In the genomic region with DNA sequence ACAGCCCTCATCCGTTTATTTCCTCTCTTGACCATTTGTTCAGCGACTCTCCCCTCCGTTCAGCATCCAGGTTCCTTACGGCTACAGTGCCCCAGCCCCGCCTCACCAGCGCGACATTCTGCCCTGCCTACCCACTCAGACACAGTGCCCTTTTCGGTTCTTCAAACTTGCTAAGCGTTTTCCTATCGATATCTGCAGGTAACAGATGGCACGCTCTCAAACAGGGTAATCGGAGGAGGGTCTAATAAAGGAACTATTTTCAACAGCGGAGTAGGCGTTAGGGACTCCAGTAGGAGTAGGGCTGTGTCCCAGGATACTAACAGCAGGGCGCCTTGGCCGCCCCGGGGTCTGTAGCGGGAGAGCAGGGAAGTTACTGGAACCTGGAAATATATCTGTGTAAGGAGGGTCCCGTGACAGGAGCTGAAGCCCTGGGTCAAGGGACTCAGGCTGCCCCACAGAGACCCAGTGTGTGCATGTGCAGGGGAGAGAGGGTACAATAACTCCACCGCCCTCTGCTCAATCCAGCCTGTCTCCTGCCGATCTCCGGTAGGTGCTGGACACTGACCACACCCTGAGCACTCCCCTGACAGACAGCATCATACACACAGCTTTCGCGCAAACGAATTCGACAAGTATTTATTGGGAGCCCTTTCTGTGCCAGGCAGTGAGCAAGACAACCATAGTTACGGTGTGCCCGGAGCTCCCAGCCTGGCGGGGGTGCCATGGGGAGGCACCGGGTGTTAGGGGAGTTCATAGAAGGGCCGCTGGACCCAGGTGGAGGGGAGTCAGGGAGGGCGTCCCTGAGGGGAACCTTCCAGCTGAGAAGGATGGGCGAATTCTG, we compare ENCODE assay signal across 9 cellular contexts. TPM values are rescaled to one million over a fixed set of nuclear protein-coding genes. Genes with fewer than 3 reads are reported as not detected.
DNase-seq lines count a peak whose midpoint lies in the region; ATAC-seq and TF ChIP-seq lines count a peak whose summit lies in the region.
"Had no signal": no experiment of that assay in that cellular context is flagged by ENCODE, and none has a peak within 500 bp of the region (broad histone marks: within the 10 kb centered on the region; RNA-seq: fewer than 3 reads in every experiment).

No MANE protein-coding gene starts in this region.

- peaks cover 4% of the 10 kb centered on the region for H3K36me3 Mint-ChIP-seq in activated T-helper 2 cell treated with anti-CD3 and anti-CD28 coated beads, Interferon-gamma antibody, Interleukin-2, Interleukin-4, amounts not matched to agents 10 μg/mL and 5 μg/mL and 100 μg/mL, durations not matched to agents 14 hours and 24 hours and 36 hours (ENCODE audit: low read depth)

- H3K4me1 Mint-ChIP-seq in activated T-helper 2 cell treated with anti-CD3 and anti-CD28 coated beads, Interferon-gamma antibody, Interleukin-2, Interleukin-4, amounts not matched to agents 10 μg/mL and 5 μg/mL and 100 μg/mL, durations not matched to agents 14 hours and 24 hours and 36 hours (ENCODE audit: low read depth) = peaks cover 10% of the 10 kb centered on the region

- H3K27me3 ChIP-seq in left ventricle myocardium inferior (ENCODE audit: low read depth) = peaks cover 56% of the 10 kb centered on the region
- peaks cover 11 to 61% of the 10 kb centered on the region in 2 donors for H3K27me3 ChIP-seq in left lung
- peaks cover 13% of the 10 kb centered on the region for H3K27me3 ChIP-seq in upper lobe of right lung
- H3K27me3 ChIP-seq in thyroid gland = no peaks in the 10 kb centered on the region

- H3K36me3 ChIP-seq in left ventricle myocardium inferior (no peaks in the 10 kb centered on the region), left lung (no peaks in the 10 kb centered on the region), upper lobe of right lung (no peaks in the 10 kb centered on the region), thyroid gland (no peaks in the 10 kb centered on the region)

- TF ChIP-seq POLR2A in thyroid gland (IDR thresholded peaks at IDR 0.05) = no peak

- H3K4me1 ChIP-seq in left ventricle myocardium inferior (peaks cover 36% of the 10 kb centered on the region), left lung (peaks cover 0 to 13% of the 10 kb centered on the region in 2 donors), upper lobe of right lung (peaks cover 12% of the 10 kb centered on the region), thyroid gland (peaks cover 0 to 16% of the 10 kb centered on the region in 2 donors)

- H3K9me3 ChIP-seq in left ventricle myocardium inferior (replicated peaks) (peaks cover 5% of the 10 kb centered on the region), left lung (peaks cover 0 to 6% of the 10 kb centered on the region in 2 donors), upper lobe of right lung (no peaks in the 10 kb centered on the region), thyroid gland (no peaks in the 10 kb centered on the region)

- H3K4me3 ChIP-seq in left ventricle myocardium inferior (peak overlapping the region; percentile 62), left lung (peak overlapping the region; percentile 21 to 28), upper lobe of right lung (peak overlapping the region; percentile 45), thyroid gland (replicated peaks in 1 of 3) (peak overlapping the region in 1 of 3 donors; percentile 8)

- H3K4me3 Mint-ChIP-seq in activated T-helper 2 cell treated with anti-CD3 and anti-CD28 coated beads, Interferon-gamma antibody, Interleukin-2, Interleukin-4, amounts not matched to agents 10 μg/mL and 5 μg/mL and 100 μg/mL, durations not matched to agents 14 hours and 24 hours and 36 hours (ENCODE audit: low read depth) = peak overlapping the region; percentile 74

- 14 to 22% methylated on average over 20 to 27 of the region's 33 CpGs for WGBS in thyroid gland, 2 donors

- H3K9me3 Mint-ChIP-seq in activated T-helper 2 cell treated with anti-CD3 and anti-CD28 coated beads, Interferon-gamma antibody, Interleukin-2, Interleukin-4, amounts not matched to agents 10 μg/mL and 5 μg/mL and 100 μg/mL, durations not matched to agents 14 hours and 24 hours and 36 hours = peaks cover 9% of the 10 kb centered on the region

- peaks cover 50% of the 10 kb centered on the region for H3K27me3 Mint-ChIP-seq in activated T-helper 2 cell treated with anti-CD3 and anti-CD28 coated beads, Interferon-gamma antibody, Interleukin-2, Interleukin-4, amounts not matched to agents 10 μg/mL and 5 μg/mL and 100 μg/mL, durations not matched to agents 14 hours and 24 hours and 36 hours (ENCODE audit: low read depth)

- intact Hi-C loops in left ventricle myocardium inferior (cut with micrococcal nuclease) = no loop called here
- intact Hi-C loops in cardiac septum (cut with DNase I) = no loop called here
- intact Hi-C loops in activated T-helper 2 cell treated with anti-CD3 and anti-CD28 coated beads, Interferon-gamma antibody, Interleukin-2, Interleukin-4, amounts not matched to agents 10 μg/mL and 5 μg/mL and 100 μg/mL, durations not matched to agents 14 hours and 24 hours and 36 hours (cut with micrococcal nuclease) = no loop called here
- intact Hi-C loops in left lung (cut with DNase I) = no loop called here
- intact Hi-C loops in upper lobe of right lung (cut with DNase I) = no loop called here
- intact Hi-C loops in thyroid gland (cut with DNase I) = no loop called here

- peak overlapping the region; percentile 68 for H3K27ac Mint-ChIP-seq in activated T-helper 2 cell treated with anti-CD3 and anti-CD28 coated beads, Interferon-gamma antibody, Interleukin-2, Interleukin-4, amounts not matched to agents 10 μg/mL and 5 μg/mL and 100 μg/mL, durations not matched to agents 14 hours and 24 hours and 36 hours

- ATAC-seq in left lung (no peak), upper lobe of right lung (no peak), GM18517 (IDR thresholded peaks at IDR 0.05; ENCODE audit: unreplicated experiment) (no peak)

- H3K27ac ChIP-seq in left ventricle myocardium inferior (replicated peaks) (no peak overlapping the region), left lung (no peak overlapping the region), upper lobe of right lung (no peak overlapping the region), thyroid gland (no peak overlapping the region)

- DNase-seq in left ventricle myocardium inferior = no peak
- DNase-seq in cardiac septum (ENCODE audit: low spot score) = no peak
- DNase-seq in activated T-helper 2 cell treated with anti-CD3 and anti-CD28 coated beads, Interferon-gamma antibody, Interleukin-2, Interleukin-4, amounts not matched to agents 10 μg/mL and 5 μg/mL and 100 μg/mL, durations not matched to agents 14 hours and 24 hours and 36 hours (ENCODE audit: low spot score) = no peak
- DNase-seq in left lung = peak in 1 of 2 donors; percentile 49
- no peak for DNase-seq in upper lobe of right lung
- no peak for DNase-seq in thyroid gland
- no peak for DNase-seq in effector CD8-positive, alpha-beta T cell (lab: John Stamatoyannopoulos, UW)
- DNase-seq: NCI-H446 treated with DMSO at 0.1 percent for 48 hours had no signal

- TF ChIP-seq CTCF in left ventricle myocardium inferior (IDR thresholded peaks at IDR 0.05; ENCODE audit: borderline replicate concordance) (no peak), left lung (IDR thresholded peaks at IDR 0.05) (no peak), upper lobe of right lung (IDR thresholded peaks at IDR 0.05) (no peak), thyroid gland (IDR thresholded peaks at IDR 0.05) (no peak)

RNA-seq across cellular contexts. Expression of a gene that starts 2.1 kb away (rescaled TPM):
- total RNA-seq in left ventricle myocardium inferior (0.74 TPM), cardiac septum (0.75 TPM), left lung (1 to 10 TPM; 1.4 to 2.1 TPM), upper lobe of right lung (3.4 TPM), thyroid gland (1 to 10 TPM; 1.1 to 3.6 (median 1.9) TPM)
- 0.87 and 1.6 TPM in 2 replicates for total RNA-seq in activated T-helper 2 cell treated with anti-CD3 and anti-CD28 coated beads, Interferon-gamma antibody, Interleukin-2, Interleukin-4, amounts not matched to agents 10 μg/mL and 5 μg/mL and 100 μg/mL, durations not matched to agents 14 hours and 24 hours and 36 hours

RNA-seq across cellular contexts. Expression of a gene that starts 31.6 kb away (rescaled TPM):
- 864 TPM for total RNA-seq in left ventricle myocardium inferior
- 717 TPM for total RNA-seq in cardiac septum
- 3,460 and 3,552 TPM in 2 replicates for total RNA-seq in activated T-helper 2 cell treated with anti-CD3 and anti-CD28 coated beads, Interferon-gamma antibody, Interleukin-2, Interleukin-4, amounts not matched to agents 10 μg/mL and 5 μg/mL and 100 μg/mL, durations not matched to agents 14 hours and 24 hours and 36 hours
- total RNA-seq in left lung = 1,000 to 10,000 TPM; 1,943 to 2,064 TPM
- 1,778 TPM for total RNA-seq in upper lobe of right lung
- 1,000 to 10,000 TPM; 1,039 to 1,811 (median 1,104) TPM for total RNA-seq in thyroid gland
